In the genomic region with DNA sequence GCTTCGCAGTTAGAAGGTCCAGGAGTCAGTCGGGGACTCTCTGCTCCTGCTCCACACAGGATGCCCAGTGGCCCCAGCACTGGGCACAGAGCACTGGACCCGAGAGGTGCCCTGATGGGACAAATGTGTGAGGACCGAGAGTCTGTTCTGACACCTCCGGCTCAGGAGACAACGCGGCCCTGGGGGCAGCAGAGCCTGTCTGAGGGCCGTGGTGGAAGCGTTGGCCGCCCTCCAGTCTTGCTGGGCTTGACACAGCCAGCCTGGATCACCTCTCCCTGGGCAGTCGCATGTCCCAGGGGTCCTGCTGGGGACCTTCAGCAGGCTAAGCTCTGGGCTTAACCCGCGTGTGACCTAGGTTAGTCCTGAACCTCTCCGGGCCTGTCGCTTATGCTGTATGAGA, we compare ENCODE assay signal across 3 cellular contexts.
"Had no signal": no experiment of that assay in that cellular context is flagged by ENCODE, and none has a peak within 500 bp of the region (broad histone marks: within the 10 kb centered on the region; RNA-seq: fewer than 3 reads in every experiment).

No MANE protein-coding gene starts in this region.

- H3K4me1 ChIP-seq: adrenal gland, esophagus squamous epithelium, psoas muscle had no signal

- DNase-seq: esophagus squamous epithelium had no signal

- H3K4me3 ChIP-seq: adrenal gland, esophagus squamous epithelium, psoas muscle had no signal

- H3K27ac ChIP-seq: adrenal gland, esophagus squamous epithelium, psoas muscle had no signal

- H3K36me3 ChIP-seq: adrenal gland had no signal

- H3K9me3 ChIP-seq: adrenal gland, esophagus squamous epithelium, psoas muscle had no signal

- H3K27me3 ChIP-seq: adrenal gland had no signal
